Comparison of ENCODE assay signal across 22 cellular contexts in the genomic region with DNA sequence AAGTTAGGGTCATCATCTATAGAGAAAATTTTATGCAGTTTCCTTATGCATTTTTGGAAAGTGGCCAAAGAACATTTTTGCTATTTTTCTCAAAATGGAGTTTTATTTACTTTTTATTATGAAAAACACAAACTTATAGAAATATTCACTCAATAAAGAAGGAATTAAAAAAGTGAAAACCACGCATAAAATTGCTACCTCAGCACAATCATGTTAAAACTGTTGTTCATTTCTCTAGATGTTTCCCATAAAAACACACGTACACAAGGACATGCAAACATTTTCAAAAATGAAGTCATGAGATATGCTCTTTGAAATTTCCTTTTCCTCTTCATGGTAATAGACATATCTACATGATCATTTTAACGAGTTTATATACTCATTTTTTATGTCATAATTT.
DNase-seq lines count a peak whose midpoint lies in the region; ATAC-seq, FAIRE-seq and TF ChIP-seq lines count a peak whose summit lies in the region.
"Had no signal": no experiment of that assay in that cellular context is flagged by ENCODE, and none has a peak within 500 bp of the region (broad histone marks: within the 10 kb centered on the region; RNA-seq: fewer than 3 reads in every experiment).

No MANE protein-coding gene starts in this region.

- H3K9me1 ChIP-seq in IMR-90 (ENCODE audit: insufficient read depth, low read length) (no peaks in the 10 kb centered on the region), K562 (ENCODE audit: control insufficient read depth, insufficient read depth, low read length) (no peaks in the 10 kb centered on the region)

- no peak overlapping the region for H3K23ac ChIP-seq in IMR-90 (ENCODE audit: low read depth, low read length)

- H4K91ac ChIP-seq in IMR-90 (ENCODE audit: insufficient read depth, low read depth, low read length): no peak overlapping the region

- no peak overlapping the region for H3K56ac ChIP-seq in IMR-90 (ENCODE audit: extremely low read depth, insufficient read depth, low read length)

- no peak overlapping the region for H2AK5ac ChIP-seq in IMR-90 (ENCODE audit: low read depth, low read length)

- H4K8ac ChIP-seq in IMR-90 (ENCODE audit: low read depth in 2 of 2, low read length in 2 of 2): no peak overlapping the region

- H3K4me3 ChIP-seq in A549 (no peak overlapping the region), IMR-90 (ENCODE audit: insufficient read depth, low read depth, low read length) (no peak overlapping the region), K562 (no peak overlapping the region), kidney (ENCODE audit: low read length in 2 of 2) (no peak overlapping the region)
- H3K4me3 ChIP-seq: BLaER1 treated with 17β-estradiol and CSF1 and Interleukin-3, amounts not matched to agents 10 nM and 100 nM had no signal

- in situ Hi-C loops in IMR-90 (cut with MboI; ENCODE audit: low sequenced_read_pairs) (no loop called here), K562 (cut with MboI) (no loop called here)

- H3K27ac ChIP-seq in A549 (no peak overlapping the region), IMR-90 (ENCODE audit: insufficient read depth, low read length) (no peak overlapping the region), K562 (ENCODE audit: extremely low read depth, low read depth, low read length) (no peak overlapping the region), kidney (ENCODE audit: low read depth in 2 of 2, low read length in 2 of 2) (no peak overlapping the region)
- H3K27ac ChIP-seq: BLaER1 treated with 17β-estradiol and CSF1 and Interleukin-3, amounts not matched to agents 10 nM and 100 nM; C4-2B had no signal

- no peak overlapping the region for H3K9ac ChIP-seq in IMR-90 (ENCODE audit: low read depth, low read length)
- H3K9ac ChIP-seq in K562 (ENCODE audit: insufficient read depth in 1 of 2, low read depth in 2 of 2, low read length in 2 of 2): no peak overlapping the region
- H3K9ac ChIP-seq in kidney (ENCODE audit: low read length in 2 of 2): no peak overlapping the region
- H3K9ac ChIP-seq: BLaER1 treated with 17β-estradiol and CSF1 and Interleukin-3, amounts not matched to agents 10 nM and 100 nM had no signal

- H3K36me3 ChIP-seq in IMR-90 (ENCODE audit: control insufficient read depth, insufficient read depth, low read length) (no peaks in the 10 kb centered on the region), K562 (ENCODE audit: control insufficient read depth, insufficient read depth, low read length) (no peaks in the 10 kb centered on the region), kidney (ENCODE audit: control insufficient read depth in 1 of 2, insufficient read depth in 2 of 2, low read length in 2 of 2) (no peaks in the 10 kb centered on the region)
- H3K36me3 ChIP-seq: BLaER1 treated with 17β-estradiol and CSF1 and Interleukin-3, amounts not matched to agents 10 nM and 100 nM had no signal

- 2% methylated on average over 3 of the region's 3 CpGs for WGBS in A549 (ENCODE audit: missing lambda C conversion rate)
- no CpG with 5 or more reads among the region's 3 CpGs for WGBS in IMR-90 (ENCODE audit: extremely low coverage in 2 of 2, insufficient read length in 1 of 2), 2 experiments
- WGBS in K562 (ENCODE audit: insufficient coverage, low coverage, missing lambda C conversion rate): 0% methylated on average over 3 of the region's 3 CpGs

- DNase-seq in A549 (ENCODE audit: low read depth in 1 of 2, low spot score in 1 of 2) (no peak), IMR-90 (no peak), K562 (ENCODE audit: extremely low read depth in 1 of 4, low spot score in 3 of 4) (no peak), kidney (no peak), SKM-1 treated with dmso at 0.1 percent for 144 hours (lab: John Stamatoyannopoulos, UW; ENCODE audit: unreplicated experiment) (no peak)
- DNase-seq in effector CD8-positive, alpha-beta T cell (lab: John Stamatoyannopoulos, UW): no peak
- DNase-seq: 8988T; AML-193; Caco-2; Calu3; CD4-positive, alpha-beta T cell; CD8-positive, alpha-beta T cell; DMS79 treated with DMSO at 0.1 percent for 48 hours; GF-D8 had no signal

- H3K27me3 ChIP-seq in IMR-90 (ENCODE audit: control insufficient read depth, insufficient read depth, low read length): no peaks in the 10 kb centered on the region
- H3K27me3 ChIP-seq in K562 (ENCODE audit: control insufficient read depth in 2 of 2, insufficient read depth in 2 of 2, low read length in 2 of 2): no peaks in the 10 kb centered on the region

- H3K18ac ChIP-seq in IMR-90 (ENCODE audit: low read depth, low read length): no peak overlapping the region

- no peak for FAIRE-seq in A549 (lab: Jason Lieb, UNC)
- FAIRE-seq in K562 (lab: Jason Lieb, UNC): no peak
- FAIRE-seq in kidney (lab: Jason Lieb, UNC): peak; percentile 23
- FAIRE-seq: A204.1, D721Med, G401.6, GM12891, GM19239 had no signal

- no peak overlapping the region for H3K14ac ChIP-seq in IMR-90 (replicated peaks; ENCODE audit: low read depth, low read length)

- no TSS peak for BruUV-seq in IMR-90 (replicated peaks; lab: Mats Ljungman, UMichigan)
- no TSS peak for BruUV-seq in K562 (replicated peaks; lab: Mats Ljungman, UMichigan)

- no peaks in the 10 kb centered on the region for H3K4me1 ChIP-seq in A549
- H3K4me1 ChIP-seq in IMR-90 (ENCODE audit: control insufficient read depth, insufficient read depth, low read length): no peaks in the 10 kb centered on the region
- no peaks in the 10 kb centered on the region for H3K4me1 ChIP-seq in K562 (replicated peaks in 1 of 2; ENCODE audit: control insufficient read depth in 2 of 2, insufficient read depth in 2 of 2, low read length in 2 of 2)
- H3K4me1 ChIP-seq in kidney (ENCODE audit: control insufficient read depth in 1 of 2, insufficient read depth in 1 of 2, low read depth in 1 of 2, low read length in 2 of 2): no peaks in the 10 kb centered on the region
- H3K4me1 ChIP-seq: BLaER1 treated with 17β-estradiol and CSF1 and Interleukin-3, amounts not matched to agents 10 nM and 100 nM; Caco-2 had no signal

- H4K5ac ChIP-seq in IMR-90 (ENCODE audit: low read depth, low read length): no peak overlapping the region

- dilution Hi-C loops in IMR-90 (cut with HindIII; ENCODE audit: low sequenced_read_pairs, unreplicated experiment): no loop called here

- H2BK5ac ChIP-seq in IMR-90 (ENCODE audit: low read depth, low read length, poor library complexity, severe bottlenecking): no peak overlapping the region

- no peak overlapping the region for H2BK20ac ChIP-seq in IMR-90 (ENCODE audit: low read depth, low read length)

- H3K79me1 ChIP-seq in IMR-90 (ENCODE audit: low read depth in 1 of 2, low read length in 2 of 2): no peaks in the 10 kb centered on the region

- H2BK15ac ChIP-seq in IMR-90 (ENCODE audit: low read depth, low read length): no peak overlapping the region

- TF ChIP-seq EP300 in A549 (IDR thresholded peaks at IDR 0.05): no peak
- no peak for TF ChIP-seq EP300 in K562 (IDR thresholded peaks at IDR 0.05; ENCODE audit: low read length)

- CTCF ChIA-PET in A549 (lab: Yijun Ruan, JAX) (no interaction called here), IMR-90 (lab: Yijun Ruan, JAX) (no interaction called here), K562 (lab: Yijun Ruan, JAX; ENCODE audit: low intra/inter-chr PET ratio) (no interaction called here)

- no peak for TF ChIP-seq CTCF in A549 (IDR thresholded peaks at IDR 0.05)
- TF ChIP-seq CTCF in IMR-90 (conservative IDR thresholded peaks at IDR 0.05; ENCODE audit: low read depth, low read length): no peak
- no peak for TF ChIP-seq CTCF in K562 (IDR thresholded peaks at IDR 0.05 in 2 of 3, conservative IDR thresholded peaks at IDR 0.05 in 1 of 3; ENCODE audit: insufficient read depth in 2 of 3, low read depth in 1 of 3, low read length in 3 of 3)
- TF ChIP-seq CTCF in kidney (IDR thresholded peaks at IDR 0.05; ENCODE audit: borderline replicate concordance, extremely low read depth, insufficient read depth): no peak

- H2AFZ ChIP-seq in IMR-90 (replicated peaks; ENCODE audit: low read length, poor library complexity) (no peak overlapping the region), K562 (ENCODE audit: low read depth, low read length) (no peak overlapping the region)

- H3K9me3 ChIP-seq in A549 (no peaks in the 10 kb centered on the region), IMR-90 (ENCODE audit: control insufficient read depth, insufficient read depth, low read length) (peaks cover 2% of the 10 kb centered on the region; the same call in 1 of the 2 replicates), K562 (replicated peaks; ENCODE audit: control insufficient read depth, insufficient read depth, low read depth, low read length) (no peaks in the 10 kb centered on the region), kidney (ENCODE audit: control insufficient read depth in 1 of 2, low read length in 2 of 2) (no peaks in the 10 kb centered on the region)
- H3K9me3 ChIP-seq: Caco-2 had no signal

- H4K20me1 ChIP-seq in IMR-90 (ENCODE audit: insufficient read depth, low read length) (no peaks in the 10 kb centered on the region), K562 (replicated peaks; ENCODE audit: control insufficient read depth, insufficient read depth, low read length) (no peaks in the 10 kb centered on the region)
- H4K20me1 ChIP-seq: BLaER1 treated with 17β-estradiol and CSF1 and Interleukin-3, amounts not matched to agents 10 nM and 100 nM had no signal

- H3K79me2 ChIP-seq in K562 (ENCODE audit: control insufficient read depth, insufficient read depth, low read length): no peaks in the 10 kb centered on the region

- no peak overlapping the region for H2AK9ac ChIP-seq in IMR-90 (replicated peaks; ENCODE audit: low read depth, low read length, poor library complexity)

- intact Hi-C loops in IMR-90 (cut with micrococcal nuclease): no loop called here
- intact Hi-C loops in K562 (cut with micrococcal nuclease): no loop called here
- intact Hi-C loops in kidney (cut with DNase I): no loop called here

- no peak overlapping the region for H2BK120ac ChIP-seq in IMR-90 (ENCODE audit: low read depth, low read length)

- TF ChIP-seq POLR2A in A549 (IDR thresholded peaks at IDR 0.05; ENCODE audit: low read length) (no peak), IMR-90 (IDR thresholded peaks at IDR 0.05; ENCODE audit: low read depth, low read length) (no peak), K562 (conservative IDR thresholded peaks at IDR 0.05) (no peak)

- ATAC-seq in A549: no peak
- no peak for ATAC-seq in IMR-90 (ENCODE audit: low read depth)
- no peak for ATAC-seq in K562
- no peak for ATAC-seq in GM19397 (IDR thresholded peaks at IDR 0.05; ENCODE audit: unreplicated experiment)
- ATAC-seq: CD8-positive, alpha-beta T cell had no signal

- POLR2A ChIA-PET in A549 (lab: Yijun Ruan, JAX) (no interaction called here), IMR-90 (lab: Charles Lee; ENCODE audit: unreplicated experiment) (no interaction called here), K562 (lab: Yijun Ruan, JAX) (no interaction called here)

- H3K4me2 ChIP-seq in A549 (no peak overlapping the region), IMR-90 (ENCODE audit: low read depth, low read length) (no peak overlapping the region), K562 (ENCODE audit: insufficient read depth, low read length) (no peak overlapping the region)
- H3K4me2 ChIP-seq: BLaER1 treated with 17β-estradiol and CSF1 and Interleukin-3, amounts not matched to agents 10 nM and 100 nM had no signal

- no peak for TF ChIP-seq RAD21 in A549 (conservative IDR thresholded peaks at IDR 0.05 in 1 of 2, IDR thresholded peaks at IDR 0.05 in 1 of 2)
- no peak for TF ChIP-seq RAD21 in IMR-90 (IDR thresholded peaks at IDR 0.05; ENCODE audit: low read length)
- no peak for TF ChIP-seq RAD21 in K562 (CRISPR knock-in tag; conservative IDR thresholded peaks at IDR 0.05 in 1 of 2, IDR thresholded peaks at IDR 0.05 in 1 of 2)

- no peak overlapping the region for H3K4ac ChIP-seq in IMR-90 (ENCODE audit: low read depth, low read length)
